Comparison of ENCODE assay signal across 31 cellular contexts in the genomic region with DNA sequence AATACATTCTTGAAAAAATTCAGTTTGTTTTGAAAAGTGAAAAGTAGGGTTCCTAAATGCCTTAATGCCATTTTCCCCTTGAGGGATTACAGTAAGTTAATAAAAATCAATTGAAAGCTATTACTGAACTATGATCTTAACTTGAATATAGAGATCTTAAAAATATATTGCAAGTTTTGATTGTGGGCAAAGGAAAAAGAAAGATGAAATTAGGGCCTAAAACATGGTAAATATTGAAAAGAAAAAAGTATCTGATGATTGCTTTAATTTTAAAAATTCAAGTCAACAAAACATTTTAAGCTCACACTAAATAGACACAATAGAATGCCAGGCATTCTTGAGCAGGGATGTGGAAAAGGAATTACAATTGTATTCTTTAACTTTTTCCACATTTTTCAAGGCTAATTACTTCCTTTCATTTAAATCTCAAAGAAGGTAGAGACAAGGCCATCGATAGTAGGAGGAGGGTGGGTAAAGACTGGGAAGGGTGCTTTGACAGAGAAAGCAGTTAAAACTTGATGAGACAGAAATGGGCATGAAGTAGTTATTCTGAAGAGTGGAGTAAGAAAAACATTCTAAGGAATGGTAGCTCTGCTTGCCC.
A peak's percentile ranks its signal among the peaks of the same experiment; 100 is the strongest.
DNase-seq lines count a peak whose midpoint lies in the region; ATAC-seq and TF ChIP-seq lines count a peak whose summit lies in the region.
"Had no signal": no experiment of that assay in that cellular context is flagged by ENCODE, and none has a peak within 500 bp of the region (broad histone marks: within the 10 kb centered on the region; RNA-seq: fewer than 3 reads in every experiment).

No MANE protein-coding gene starts in this region.

- TF ChIP-seq CTCF in activated CD8-positive, alpha-beta T cell treated with anti-CD3 and anti-CD28 coated beads for 36 hours (IDR thresholded peaks at IDR 0.05), result no peak

- POLR2A ChIA-PET in activated CD8-positive, alpha-beta T cell treated with anti-CD3 and anti-CD28 coated beads for 36 hours (lab: Charles Lee), result no interaction called here
- POLR2A ChIA-PET in activated CD8-positive, alpha-beta T cell treated with anti-CD3 and anti-CD28 coated beads, Interleukin-2, amount 10 ng/mL, durations not matched to agents 7 days and 5 days (lab: Charles Lee), result no interaction called here

- peaks cover 3% of the 10 kb centered on the region for H3K9me3 Mint-ChIP-seq in activated CD8-positive, alpha-beta T cell treated with anti-CD3 and anti-CD28 coated beads for 36 hours
- H3K9me3 Mint-ChIP-seq in activated CD8-positive, alpha-beta T cell treated with anti-CD3 and anti-CD28 coated beads, Interleukin-2, amount 10 ng/mL, durations not matched to agents 7 days and 5 days (ENCODE audit: insufficient read depth), result peaks cover 5% of the 10 kb centered on the region
- H3K9me3 Mint-ChIP-seq in activated naive CD8-positive, alpha-beta T cell (ENCODE audit: low read depth), result peaks cover 5% of the 10 kb centered on the region
- H3K9me3 Mint-ChIP-seq: stimulated activated naive CD8-positive, alpha-beta T cell treated with anti-CD3 and anti-CD28 coated beads, Interleukin-15, amount 100 ng/mL, for 72 hours had no signal

- peak overlapping the region; percentile 57 for H3K27ac ChIP-seq in iPS-18a (ENCODE audit: low read length)
- H3K27ac ChIP-seq: 22Rv1, C4-2B, heart right ventricle, parathyroid adenoma, right atrium auricular region, RWPE1, SJSA1, thoracic aorta, VCaP had no signal

- H3K27me3 Mint-ChIP-seq in activated CD8-positive, alpha-beta T cell treated with anti-CD3 and anti-CD28 coated beads for 36 hours, result no peaks in the 10 kb centered on the region
- no peaks in the 10 kb centered on the region for H3K27me3 Mint-ChIP-seq in activated CD8-positive, alpha-beta T cell treated with anti-CD3 and anti-CD28 coated beads, Interleukin-2, amount 10 ng/mL, durations not matched to agents 7 days and 5 days (ENCODE audit: low read depth)
- no peaks in the 10 kb centered on the region for H3K27me3 Mint-ChIP-seq in activated naive CD8-positive, alpha-beta T cell
- H3K27me3 Mint-ChIP-seq: stimulated activated naive CD8-positive, alpha-beta T cell treated with anti-CD3 and anti-CD28 coated beads, Interleukin-15, amount 100 ng/mL, for 72 hours had no signal

- no peak overlapping the region for H3K4me3 Mint-ChIP-seq in activated CD8-positive, alpha-beta T cell treated with anti-CD3 and anti-CD28 coated beads for 36 hours
- no peak overlapping the region for H3K4me3 Mint-ChIP-seq in activated CD8-positive, alpha-beta T cell treated with anti-CD3 and anti-CD28 coated beads, Interleukin-2, amount 10 ng/mL, durations not matched to agents 7 days and 5 days
- H3K4me3 Mint-ChIP-seq in activated naive CD8-positive, alpha-beta T cell, result no peak overlapping the region
- H3K4me3 Mint-ChIP-seq: stimulated activated naive CD8-positive, alpha-beta T cell treated with anti-CD3 and anti-CD28 coated beads, Interleukin-15, amount 100 ng/mL, for 72 hours had no signal

- H3K27ac Mint-ChIP-seq in activated CD8-positive, alpha-beta T cell treated with anti-CD3 and anti-CD28 coated beads for 36 hours, result peak overlapping the region; percentile 7
- H3K27ac Mint-ChIP-seq in activated CD8-positive, alpha-beta T cell treated with anti-CD3 and anti-CD28 coated beads, Interleukin-2, amount 10 ng/mL, durations not matched to agents 7 days and 5 days, result no peak overlapping the region
- peak overlapping the region; percentile 87 for H3K27ac Mint-ChIP-seq in activated naive CD8-positive, alpha-beta T cell

- peak overlapping the region; percentile 59 for H3K9ac ChIP-seq in iPS-18a (ENCODE audit: low read length)
- H3K9ac ChIP-seq: parathyroid adenoma had no signal

- H3K9me3 ChIP-seq in iPS-18a (ENCODE audit: control insufficient read depth, low read depth, low read length), result no peaks in the 10 kb centered on the region
- H3K9me3 ChIP-seq: Caco-2, heart right ventricle, right atrium auricular region, SJSA1, thoracic aorta had no signal

- no peak for ATAC-seq in activated CD8-positive, alpha-beta T cell treated with anti-CD3 and anti-CD28 coated beads for 36 hours
- no peak for ATAC-seq in activated CD8-positive, alpha-beta T cell treated with anti-CD3 and anti-CD28 coated beads, Interleukin-2, amount 10 ng/mL, durations not matched to agents 7 days and 5 days
- no peak for ATAC-seq in HG03159 (IDR thresholded peaks at IDR 0.05; ENCODE audit: unreplicated experiment)
- ATAC-seq: heart right ventricle, left lobe of liver had no signal

- H3K36me3 ChIP-seq in iPS-18a (ENCODE audit: control insufficient read depth, low read depth, low read length), result no peaks in the 10 kb centered on the region
- H3K36me3 ChIP-seq: heart right ventricle, right atrium auricular region, SJSA1, thoracic aorta had no signal

- H3K4me1 ChIP-seq in iPS-18a (ENCODE audit: control insufficient read depth, low read depth, low read length), result peaks cover 55% of the 10 kb centered on the region
- H3K4me1 ChIP-seq: heart right ventricle, parathyroid adenoma, right atrium auricular region, SJSA1 had no signal

- H3K4me1 Mint-ChIP-seq in activated CD8-positive, alpha-beta T cell treated with anti-CD3 and anti-CD28 coated beads for 36 hours (ENCODE audit: low read depth), result peaks cover 17% of the 10 kb centered on the region
- H3K4me1 Mint-ChIP-seq in activated CD8-positive, alpha-beta T cell treated with anti-CD3 and anti-CD28 coated beads, Interleukin-2, amount 10 ng/mL, durations not matched to agents 7 days and 5 days (ENCODE audit: low read depth), result peaks cover 2% of the 10 kb centered on the region
- H3K4me1 Mint-ChIP-seq in activated naive CD8-positive, alpha-beta T cell (ENCODE audit: low read depth), result peaks cover 24% of the 10 kb centered on the region

- H3K4me3 ChIP-seq in iPS-18a (ENCODE audit: low read length), result peak overlapping the region; percentile 39
- H3K4me3 ChIP-seq: heart right ventricle, right atrium auricular region, SJSA1, smooth muscle cell, thoracic aorta had no signal

- peaks cover 33% of the 10 kb centered on the region for H3K36me3 Mint-ChIP-seq in activated CD8-positive, alpha-beta T cell treated with anti-CD3 and anti-CD28 coated beads for 36 hours (ENCODE audit: low read depth)
- H3K36me3 Mint-ChIP-seq in activated CD8-positive, alpha-beta T cell treated with anti-CD3 and anti-CD28 coated beads, Interleukin-2, amount 10 ng/mL, durations not matched to agents 7 days and 5 days (ENCODE audit: low read depth), result peaks cover 4% of the 10 kb centered on the region
- peaks cover 18% of the 10 kb centered on the region for H3K36me3 Mint-ChIP-seq in activated naive CD8-positive, alpha-beta T cell

- H3K27me3 ChIP-seq in iPS-18a (ENCODE audit: control insufficient read depth, insufficient read depth, low read length), result no peaks in the 10 kb centered on the region
- H3K27me3 ChIP-seq: heart right ventricle, right atrium auricular region, SJSA1 had no signal

- no peak for DNase-seq in activated CD8-positive, alpha-beta T cell treated with anti-CD3 and anti-CD28 coated beads for 36 hours
- no peak for DNase-seq in activated CD8-positive, alpha-beta T cell treated with anti-CD3 and anti-CD28 coated beads, Interleukin-2, amount 10 ng/mL, durations not matched to agents 7 days and 5 days
- DNase-seq in renal cortical epithelial cell (ENCODE audit: low read depth) (peak; percentile 49), NCI-H2171 (lab: John Stamatoyannopoulos, UW) (no peak), NCI-H82 (lab: John Stamatoyannopoulos, UW) (no peak)
- DNase-seq: activated CD4-positive, alpha-beta T cell treated with anti-CD3 and anti-CD28 coated beads for 4 hours; activated effector memory CD4-positive, alpha-beta T cell treated with anti-CD3 and anti-CD28 coated beads, Interleukin-2, amount 50 U/mL, for 16 hours; Caco-2; central memory CD4-positive, alpha-beta T cell; DMS79; GF-D8; heart right ventricle; MV-4-11; NCI-H1694; NCI-H446 treated with DMSO at 0.1 percent for 48 hours; stimulated activated CD4-positive, alpha-beta T cell treated with anti-CD3 and anti-CD28 coated beads, Interleukin-1b, Interleukin-23, amount 100 ng/mL, for 48 hours; stimulated activated naive CD8-positive, alpha-beta T cell treated with anti-CD3 and anti-CD28 coated beads, Interleukin-15, amount 100 ng/mL, for 72 hours; T1000 had no signal

- CTCF ChIA-PET in activated CD8-positive, alpha-beta T cell treated with anti-CD3 and anti-CD28 coated beads for 36 hours (lab: Charles Lee), result interaction anchor here (0.7 to 1.6 kb wide), 3 partner anchors 10 to 368 kb away, joined by 3 to 4 read pairs (median 3); no protein-coding TSS in a partner anchor
- CTCF ChIA-PET in activated CD8-positive, alpha-beta T cell treated with anti-CD3 and anti-CD28 coated beads, Interleukin-2, amount 10 ng/mL, durations not matched to agents 7 days and 5 days (lab: Charles Lee), result no interaction called here

- intact Hi-C loops in activated CD8-positive, alpha-beta T cell treated with anti-CD3 and anti-CD28 coated beads for 36 hours (cut with micrococcal nuclease), result no loop called here
